ENCODE assay signal across 1 cellular context in the genomic region with DNA sequence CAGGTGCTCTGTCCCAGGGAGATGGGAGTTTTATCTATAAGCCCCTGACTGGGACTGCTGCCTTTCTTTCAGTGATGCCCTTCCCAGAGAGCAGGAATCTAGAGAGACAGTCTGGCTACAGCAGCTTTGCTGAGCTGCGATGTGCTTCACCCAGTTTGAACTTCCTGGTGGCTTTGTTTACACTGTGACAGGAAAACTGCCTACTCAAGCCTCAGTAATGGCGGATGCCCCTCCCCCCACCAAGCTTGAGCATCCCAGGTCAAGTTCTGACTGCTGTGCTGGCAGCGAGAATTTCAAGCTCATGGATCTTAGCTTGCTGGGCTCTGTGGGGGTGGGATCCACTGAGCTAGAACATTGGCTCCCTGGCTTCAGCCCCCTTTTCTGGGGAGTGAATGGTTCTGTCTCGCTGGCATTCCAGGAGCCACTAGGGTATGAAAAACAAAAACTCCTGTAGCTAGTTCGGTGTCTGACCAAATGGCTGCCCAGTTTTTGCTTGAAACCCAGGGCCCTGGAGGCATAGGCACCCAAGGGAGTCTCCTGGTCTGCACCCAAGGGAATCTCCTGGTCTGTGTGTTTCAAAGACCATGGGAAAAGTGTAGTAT.
TF ChIP-seq lines count a peak whose summit lies in the region.

No MANE protein-coding gene starts in this region.

TF ChIP-seq in HepG2, 621 proteins besides CTCF, POLR2A, EP300 and RAD21 (continued from another document and continues in another):
- TF ChIP-seq, protein P1, sequence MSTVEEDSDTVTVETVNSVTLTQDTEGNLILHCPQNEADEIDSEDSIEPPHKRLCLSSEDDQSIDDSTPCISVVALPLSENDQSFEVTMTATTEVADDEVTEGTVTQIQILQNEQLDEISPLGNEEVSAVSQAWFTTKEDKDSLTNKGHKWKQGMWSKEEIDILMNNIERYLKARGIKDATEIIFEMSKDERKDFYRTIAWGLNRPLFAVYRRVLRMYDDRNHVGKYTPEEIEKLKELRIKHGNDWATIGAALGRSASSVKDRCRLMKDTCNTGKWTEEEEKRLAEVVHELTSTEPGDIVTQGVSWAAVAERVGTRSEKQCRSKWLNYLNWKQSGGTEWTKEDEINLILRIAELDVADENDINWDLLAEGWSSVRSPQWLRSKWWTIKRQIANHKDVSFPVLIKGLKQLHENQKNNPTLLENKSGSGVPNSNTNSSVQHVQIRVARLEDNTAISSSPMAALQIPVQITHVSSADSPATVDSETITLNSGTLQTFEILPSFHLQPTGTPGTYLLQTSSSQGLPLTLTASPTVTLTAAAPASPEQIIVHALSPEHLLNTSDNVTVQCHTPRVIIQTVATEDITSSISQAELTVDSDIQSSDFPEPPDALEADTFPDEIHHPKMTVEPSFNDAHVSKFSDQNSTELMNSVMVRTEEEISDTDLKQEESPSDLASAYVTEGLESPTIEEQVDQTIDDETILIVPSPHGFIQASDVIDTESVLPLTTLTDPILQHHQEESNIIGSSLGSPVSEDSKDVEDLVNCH (CRISPR knock-in tag; IDR thresholded peaks at IDR 0.05) = no peak
- no peak for TF ChIP-seq SUZ12 (IDR thresholded peaks at IDR 0.05; ENCODE audit: low read depth, low read length)
- TF ChIP-seq, protein P2, sequence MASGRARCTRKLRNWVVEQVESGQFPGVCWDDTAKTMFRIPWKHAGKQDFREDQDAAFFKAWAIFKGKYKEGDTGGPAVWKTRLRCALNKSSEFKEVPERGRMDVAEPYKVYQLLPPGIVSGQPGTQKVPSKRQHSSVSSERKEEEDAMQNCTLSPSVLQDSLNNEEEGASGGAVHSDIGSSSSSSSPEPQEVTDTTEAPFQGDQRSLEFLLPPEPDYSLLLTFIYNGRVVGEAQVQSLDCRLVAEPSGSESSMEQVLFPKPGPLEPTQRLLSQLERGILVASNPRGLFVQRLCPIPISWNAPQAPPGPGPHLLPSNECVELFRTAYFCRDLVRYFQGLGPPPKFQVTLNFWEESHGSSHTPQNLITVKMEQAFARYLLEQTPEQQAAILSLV (CRISPR knock-in tag; IDR thresholded peaks at IDR 0.05; ENCODE audit: borderline replicate concordance) = no peak
- TF ChIP-seq SAFB2 (CRISPR knock-in tag; IDR thresholded peaks at IDR 0.05; ENCODE audit: borderline replicate concordance, low read depth) = no peak
- TF ChIP-seq TMF1 (CRISPR knock-in tag; IDR thresholded peaks at IDR 0.05; ENCODE audit: low read depth) = no peak
- no peak for TF ChIP-seq RBFOX2 (IDR thresholded peaks at IDR 0.05; ENCODE audit: low read depth, low read length)
- no peak for TF ChIP-seq ONECUT2 (CRISPR knock-in tag; IDR thresholded peaks at IDR 0.05)
- TF ChIP-seq TBP (CRISPR knock-in tag; IDR thresholded peaks at IDR 0.05) = no peak
- no peak for TF ChIP-seq ZNF260 (CRISPR knock-in tag; IDR thresholded peaks at IDR 0.05; ENCODE audit: borderline replicate concordance, low read depth)
- TF ChIP-seq GTF2F1 (IDR thresholded peaks at IDR 0.05; ENCODE audit: low read length) = no peak
- TF ChIP-seq MXD4 (CRISPR knock-in tag; IDR thresholded peaks at IDR 0.05) = no peak
- TF ChIP-seq, protein P3, sequence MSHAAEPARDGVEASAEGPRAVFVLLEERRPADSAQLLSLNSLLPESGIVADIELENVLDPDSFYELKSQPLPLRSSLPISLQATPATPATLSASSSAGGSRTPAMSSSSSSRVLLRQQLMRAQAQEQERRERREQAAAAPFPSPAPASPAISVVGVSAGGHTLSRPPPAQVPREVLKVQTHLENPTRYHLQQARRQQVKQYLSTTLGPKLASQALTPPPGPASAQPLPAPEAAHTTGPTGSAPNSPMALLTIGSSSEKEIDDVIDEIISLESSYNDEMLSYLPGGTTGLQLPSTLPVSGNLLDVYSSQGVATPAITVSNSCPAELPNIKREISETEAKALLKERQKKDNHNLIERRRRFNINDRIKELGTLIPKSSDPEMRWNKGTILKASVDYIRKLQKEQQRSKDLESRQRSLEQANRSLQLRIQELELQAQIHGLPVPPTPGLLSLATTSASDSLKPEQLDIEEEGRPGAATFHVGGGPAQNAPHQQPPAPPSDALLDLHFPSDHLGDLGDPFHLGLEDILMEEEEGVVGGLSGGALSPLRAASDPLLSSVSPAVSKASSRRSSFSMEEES (CRISPR knock-in tag; IDR thresholded peaks at IDR 0.05) = no peak
- no peak for TF ChIP-seq ZNF598 (CRISPR knock-in tag; IDR thresholded peaks at IDR 0.05; ENCODE audit: borderline replicate concordance)
- TF ChIP-seq ZNF761 (CRISPR knock-in tag; conservative IDR thresholded peaks at IDR 0.05) = 0 out of 2 replicates have a peak, but pooled peaks have one; percentile 28
- TF ChIP-seq ZNF720 (CRISPR knock-in tag; IDR thresholded peaks at IDR 0.05) = no peak
- TF ChIP-seq, protein P4, sequence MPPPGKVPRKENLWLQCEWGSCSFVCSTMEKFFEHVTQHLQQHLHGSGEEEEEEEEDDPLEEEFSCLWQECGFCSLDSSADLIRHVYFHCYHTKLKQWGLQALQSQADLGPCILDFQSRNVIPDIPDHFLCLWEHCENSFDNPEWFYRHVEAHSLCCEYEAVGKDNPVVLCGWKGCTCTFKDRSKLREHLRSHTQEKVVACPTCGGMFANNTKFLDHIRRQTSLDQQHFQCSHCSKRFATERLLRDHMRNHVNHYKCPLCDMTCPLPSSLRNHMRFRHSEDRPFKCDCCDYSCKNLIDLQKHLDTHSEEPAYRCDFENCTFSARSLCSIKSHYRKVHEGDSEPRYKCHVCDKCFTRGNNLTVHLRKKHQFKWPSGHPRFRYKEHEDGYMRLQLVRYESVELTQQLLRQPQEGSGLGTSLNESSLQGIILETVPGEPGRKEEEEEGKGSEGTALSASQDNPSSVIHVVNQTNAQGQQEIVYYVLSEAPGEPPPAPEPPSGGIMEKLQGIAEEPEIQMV (CRISPR knock-in tag; IDR thresholded peaks at IDR 0.05; ENCODE audit: low read depth) = no peak
- no peak for TF ChIP-seq MIER2 (CRISPR knock-in tag; IDR thresholded peaks at IDR 0.05)
- TF ChIP-seq ZBTB3 (CRISPR knock-in tag; IDR thresholded peaks at IDR 0.05; ENCODE audit: borderline replicate concordance, low read depth) = no peak
- TF ChIP-seq NR1H2 (CRISPR knock-in tag; IDR thresholded peaks at IDR 0.05; ENCODE audit: borderline replicate concordance, low read depth) = no peak
- TF ChIP-seq PAWR (CRISPR knock-in tag; IDR thresholded peaks at IDR 0.05; ENCODE audit: borderline replicate concordance) = no peak
- no peak for TF ChIP-seq HNRNPLL (IDR thresholded peaks at IDR 0.05; ENCODE audit: low read depth, low read length, poor library complexity, severe bottlenecking)
- no peak for TF ChIP-seq ASH2L (IDR thresholded peaks at IDR 0.05; ENCODE audit: insufficient read length, low read depth, low read length)
- TF ChIP-seq HES4 (CRISPR knock-in tag; IDR thresholded peaks at IDR 0.05; ENCODE audit: borderline replicate concordance) = no peak
- TF ChIP-seq ZNF766 (CRISPR knock-in tag; IDR thresholded peaks at IDR 0.05; ENCODE audit: borderline replicate concordance) = no peak
- no peak for TF ChIP-seq HNRNPK (IDR thresholded peaks at IDR 0.05; ENCODE audit: low read depth, low read length, poor library complexity, severe bottlenecking)
- TF ChIP-seq, protein P5, sequence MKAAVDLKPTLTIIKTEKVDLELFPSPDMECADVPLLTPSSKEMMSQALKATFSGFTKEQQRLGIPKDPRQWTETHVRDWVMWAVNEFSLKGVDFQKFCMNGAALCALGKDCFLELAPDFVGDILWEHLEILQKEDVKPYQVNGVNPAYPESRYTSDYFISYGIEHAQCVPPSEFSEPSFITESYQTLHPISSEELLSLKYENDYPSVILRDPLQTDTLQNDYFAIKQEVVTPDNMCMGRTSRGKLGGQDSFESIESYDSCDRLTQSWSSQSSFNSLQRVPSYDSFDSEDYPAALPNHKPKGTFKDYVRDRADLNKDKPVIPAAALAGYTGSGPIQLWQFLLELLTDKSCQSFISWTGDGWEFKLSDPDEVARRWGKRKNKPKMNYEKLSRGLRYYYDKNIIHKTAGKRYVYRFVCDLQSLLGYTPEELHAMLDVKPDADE (CRISPR knock-in tag; IDR thresholded peaks at IDR 0.05) = no peak
- no peak for TF ChIP-seq CBX5 (CRISPR knock-in tag; IDR thresholded peaks at IDR 0.05; ENCODE audit: borderline replicate concordance)
- no peak for TF ChIP-seq SNAI1 (CRISPR knock-in tag; IDR thresholded peaks at IDR 0.05; ENCODE audit: borderline replicate concordance)
- TF ChIP-seq ZNF136 (CRISPR knock-in tag; IDR thresholded peaks at IDR 0.05; ENCODE audit: low read depth) = no peak
- TF ChIP-seq, protein P6, sequence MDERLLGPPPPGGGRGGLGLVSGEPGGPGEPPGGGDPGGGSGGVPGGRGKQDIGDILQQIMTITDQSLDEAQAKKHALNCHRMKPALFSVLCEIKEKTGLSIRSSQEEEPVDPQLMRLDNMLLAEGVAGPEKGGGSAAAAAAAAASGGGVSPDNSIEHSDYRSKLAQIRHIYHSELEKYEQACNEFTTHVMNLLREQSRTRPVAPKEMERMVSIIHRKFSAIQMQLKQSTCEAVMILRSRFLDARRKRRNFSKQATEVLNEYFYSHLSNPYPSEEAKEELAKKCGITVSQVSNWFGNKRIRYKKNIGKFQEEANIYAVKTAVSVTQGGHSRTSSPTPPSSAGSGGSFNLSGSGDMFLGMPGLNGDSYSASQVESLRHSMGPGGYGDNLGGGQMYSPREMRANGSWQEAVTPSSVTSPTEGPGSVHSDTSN (CRISPR knock-in tag; IDR thresholded peaks at IDR 0.05) = no peak
- TF ChIP-seq HCFC1 (IDR thresholded peaks at IDR 0.05; ENCODE audit: low read depth, low read length) = no peak
- TF ChIP-seq ZNF17 (CRISPR knock-in tag; IDR thresholded peaks at IDR 0.05) = no peak
- TF ChIP-seq ZNF614 (CRISPR knock-in tag; IDR thresholded peaks at IDR 0.05; ENCODE audit: borderline replicate concordance) = 0 out of 2 replicates have a peak, but pooled peaks have one; percentile 55
- TF ChIP-seq ZNF180 (CRISPR knock-in tag; IDR thresholded peaks at IDR 0.05; ENCODE audit: borderline replicate concordance, low read depth) = no peak
- TF ChIP-seq, protein P7, sequence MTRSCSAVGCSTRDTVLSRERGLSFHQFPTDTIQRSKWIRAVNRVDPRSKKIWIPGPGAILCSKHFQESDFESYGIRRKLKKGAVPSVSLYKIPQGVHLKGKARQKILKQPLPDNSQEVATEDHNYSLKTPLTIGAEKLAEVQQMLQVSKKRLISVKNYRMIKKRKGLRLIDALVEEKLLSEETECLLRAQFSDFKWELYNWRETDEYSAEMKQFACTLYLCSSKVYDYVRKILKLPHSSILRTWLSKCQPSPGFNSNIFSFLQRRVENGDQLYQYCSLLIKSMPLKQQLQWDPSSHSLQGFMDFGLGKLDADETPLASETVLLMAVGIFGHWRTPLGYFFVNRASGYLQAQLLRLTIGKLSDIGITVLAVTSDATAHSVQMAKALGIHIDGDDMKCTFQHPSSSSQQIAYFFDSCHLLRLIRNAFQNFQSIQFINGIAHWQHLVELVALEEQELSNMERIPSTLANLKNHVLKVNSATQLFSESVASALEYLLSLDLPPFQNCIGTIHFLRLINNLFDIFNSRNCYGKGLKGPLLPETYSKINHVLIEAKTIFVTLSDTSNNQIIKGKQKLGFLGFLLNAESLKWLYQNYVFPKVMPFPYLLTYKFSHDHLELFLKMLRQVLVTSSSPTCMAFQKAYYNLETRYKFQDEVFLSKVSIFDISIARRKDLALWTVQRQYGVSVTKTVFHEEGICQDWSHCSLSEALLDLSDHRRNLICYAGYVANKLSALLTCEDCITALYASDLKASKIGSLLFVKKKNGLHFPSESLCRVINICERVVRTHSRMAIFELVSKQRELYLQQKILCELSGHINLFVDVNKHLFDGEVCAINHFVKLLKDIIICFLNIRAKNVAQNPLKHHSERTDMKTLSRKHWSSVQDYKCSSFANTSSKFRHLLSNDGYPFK (CRISPR knock-in tag; IDR thresholded peaks at IDR 0.05; ENCODE audit: borderline replicate concordance) = peak; percentile 91
- TF ChIP-seq SOX5 (CRISPR knock-in tag; IDR thresholded peaks at IDR 0.05; ENCODE audit: borderline replicate concordance) = peak; percentile 24; the same call in 1 of the 2 replicates
- no peak for TF ChIP-seq XRCC5 (optimal IDR thresholded peaks at IDR 0.05; ENCODE audit: low read length)
- TF ChIP-seq RNF2 (conservative IDR thresholded peaks at IDR 0.05; ENCODE audit: low read depth) = no peak
- TF ChIP-seq ZFP36L2 (CRISPR knock-in tag; IDR thresholded peaks at IDR 0.05) = no peak
- no peak for TF ChIP-seq NPAS2 (CRISPR knock-in tag; IDR thresholded peaks at IDR 0.05; ENCODE audit: borderline replicate concordance)
- TF ChIP-seq ZNF235 (CRISPR knock-in tag; IDR thresholded peaks at IDR 0.05; ENCODE audit: borderline replicate concordance) = no peak
- no peak for TF ChIP-seq ZNF777 (CRISPR knock-in tag; IDR thresholded peaks at IDR 0.05)
- TF ChIP-seq, protein P8, sequence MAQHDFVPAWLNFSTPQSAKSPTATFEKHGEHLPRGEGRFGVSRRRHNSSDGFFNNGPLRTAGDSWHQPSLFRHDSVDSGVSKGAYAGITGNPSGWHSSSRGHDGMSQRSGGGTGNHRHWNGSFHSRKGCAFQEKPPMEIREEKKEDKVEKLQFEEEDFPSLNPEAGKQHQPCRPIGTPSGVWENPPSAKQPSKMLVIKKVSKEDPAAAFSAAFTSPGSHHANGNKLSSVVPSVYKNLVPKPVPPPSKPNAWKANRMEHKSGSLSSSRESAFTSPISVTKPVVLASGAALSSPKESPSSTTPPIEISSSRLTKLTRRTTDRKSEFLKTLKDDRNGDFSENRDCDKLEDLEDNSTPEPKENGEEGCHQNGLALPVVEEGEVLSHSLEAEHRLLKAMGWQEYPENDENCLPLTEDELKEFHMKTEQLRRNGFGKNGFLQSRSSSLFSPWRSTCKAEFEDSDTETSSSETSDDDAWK (CRISPR knock-in tag; IDR thresholded peaks at IDR 0.05) = no peak
- TF ChIP-seq ZNF354B (CRISPR knock-in tag; IDR thresholded peaks at IDR 0.05) = no peak
- TF ChIP-seq CREM (IDR thresholded peaks at IDR 0.05) = no peak
- no peak for TF ChIP-seq CREM (CRISPR knock-in tag; IDR thresholded peaks at IDR 0.05)
- no peak for TF ChIP-seq FOXK2 (IDR thresholded peaks at IDR 0.05)
- TF ChIP-seq JDP2 (CRISPR knock-in tag; IDR thresholded peaks at IDR 0.05; ENCODE audit: borderline replicate concordance) = no peak
- no peak for TF ChIP-seq ZNF703 (CRISPR knock-in tag; IDR thresholded peaks at IDR 0.05; ENCODE audit: borderline replicate concordance)
- TF ChIP-seq, protein P9, sequence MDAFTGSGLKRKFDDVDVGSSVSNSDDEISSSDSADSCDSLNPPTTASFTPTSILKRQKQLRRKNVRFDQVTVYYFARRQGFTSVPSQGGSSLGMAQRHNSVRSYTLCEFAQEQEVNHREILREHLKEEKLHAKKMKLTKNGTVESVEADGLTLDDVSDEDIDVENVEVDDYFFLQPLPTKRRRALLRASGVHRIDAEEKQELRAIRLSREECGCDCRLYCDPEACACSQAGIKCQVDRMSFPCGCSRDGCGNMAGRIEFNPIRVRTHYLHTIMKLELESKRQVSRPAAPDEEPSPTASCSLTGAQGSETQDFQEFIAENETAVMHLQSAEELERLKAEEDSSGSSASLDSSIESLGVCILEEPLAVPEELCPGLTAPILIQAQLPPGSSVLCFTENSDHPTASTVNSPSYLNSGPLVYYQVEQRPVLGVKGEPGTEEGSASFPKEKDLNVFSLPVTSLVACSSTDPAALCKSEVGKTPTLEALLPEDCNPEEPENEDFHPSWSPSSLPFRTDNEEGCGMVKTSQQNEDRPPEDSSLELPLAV (CRISPR knock-in tag; conservative IDR thresholded peaks at IDR 0.05; ENCODE audit: low read depth) = no peak
